ENCODE assay signal across 11 cellular contexts in the genomic region with DNA sequence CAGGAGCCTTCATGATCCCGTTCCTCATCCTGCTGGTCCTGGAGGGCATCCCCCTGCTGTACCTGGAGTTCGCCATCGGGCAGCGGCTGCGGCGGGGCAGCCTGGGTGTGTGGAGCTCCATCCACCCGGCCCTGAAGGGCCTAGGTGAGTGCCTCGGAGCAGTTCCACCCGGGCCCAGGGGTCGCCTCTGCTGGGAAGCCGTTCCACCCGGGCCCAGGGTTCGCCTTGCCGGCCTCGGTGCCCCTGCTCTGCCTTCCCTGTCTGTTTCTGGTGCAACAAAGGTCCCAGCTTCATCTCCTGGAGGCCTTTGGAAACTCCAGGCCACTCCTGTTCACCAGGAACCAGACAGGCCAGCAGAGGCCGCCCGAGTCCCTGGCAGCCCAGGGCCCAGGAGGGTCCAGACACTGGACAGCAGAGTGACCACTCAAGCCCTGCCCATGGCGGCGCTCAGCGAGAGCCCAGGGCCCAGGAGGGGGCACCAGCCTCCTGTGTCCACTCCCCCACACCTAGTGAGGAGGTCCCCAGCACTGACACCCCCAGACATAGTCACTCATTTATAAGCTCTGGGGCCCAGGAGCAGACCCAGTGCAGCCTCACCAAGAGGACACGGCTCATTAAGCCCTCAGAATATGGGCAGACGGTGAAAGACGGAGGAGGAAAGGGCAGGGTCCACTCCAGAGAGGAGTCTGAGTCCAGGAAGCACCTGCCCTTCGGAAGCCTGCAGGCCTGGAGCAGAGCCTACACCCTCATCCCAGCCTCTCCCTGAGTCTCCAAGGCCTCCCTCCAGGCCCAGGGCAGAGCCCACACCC. TPM values are rescaled to one million over a fixed set of nuclear protein-coding genes. Genes with fewer than 3 reads are reported as not detected.
DNase-seq lines count a peak whose midpoint lies in the region; ATAC-seq and TF ChIP-seq lines count a peak whose summit lies in the region.
"Had no signal": no experiment of that assay in that cellular context is flagged by ENCODE, and none has a peak within 500 bp of the region (broad histone marks: within the 10 kb centered on the region; RNA-seq: fewer than 3 reads in every experiment).

No MANE protein-coding gene starts in this region.

- H3K9me3 ChIP-seq in heart right ventricle (no peaks in the 10 kb centered on the region), Panc1 (ENCODE audit: control insufficient read depth, insufficient read depth, low read depth, low read length) (no peaks in the 10 kb centered on the region), left ventricle myocardium inferior (replicated peaks) (no peaks in the 10 kb centered on the region)

- ATAC-seq in heart right ventricle (peak in 1 of 8 donors; percentile 25), Right ventricle myocardium inferior (no peak), Panc1 (peak; percentile 82), GM18861 (IDR thresholded peaks at IDR 0.05; ENCODE audit: unreplicated experiment) (no peak), GM21576 (IDR thresholded peaks at IDR 0.05; ENCODE audit: unreplicated experiment) (no peak), GM18909 (IDR thresholded peaks at IDR 0.05; ENCODE audit: poor library complexity, unreplicated experiment) (no peak)

- no peak overlapping the region for H3K4me3 ChIP-seq in heart right ventricle
- H3K4me3 ChIP-seq in Panc1 (ENCODE audit: low read depth in 2 of 2, low read length in 2 of 2), result no peak overlapping the region
- H3K4me3 ChIP-seq in left ventricle myocardium inferior, result no peak overlapping the region

- TF ChIP-seq CTCF in heart right ventricle (IDR thresholded peaks at IDR 0.05), result peak in 6 of 9 donors; percentile 9 to 39 (median 34)
- TF ChIP-seq CTCF in Panc1 (IDR thresholded peaks at IDR 0.05), result peak; percentile 93
- TF ChIP-seq CTCF in left ventricle myocardium inferior (IDR thresholded peaks at IDR 0.05; ENCODE audit: borderline replicate concordance), result peak; percentile 36

- POLR2A ChIA-PET in Panc1 (lab: Charles Lee), result no interaction called here

- H3K4me1 ChIP-seq in heart right ventricle (no peaks in the 10 kb centered on the region), Panc1 (ENCODE audit: control insufficient read depth, insufficient read depth, low read length) (no peaks in the 10 kb centered on the region; the same call in none of the 2 replicates), left ventricle myocardium inferior (peaks cover 7% of the 10 kb centered on the region)

- no TSS peak for BruUV-seq in Panc1 (replicated peaks; lab: Mats Ljungman, UMichigan)

- no peaks in the 10 kb centered on the region for H3K36me3 ChIP-seq in heart right ventricle
- H3K36me3 ChIP-seq in Panc1 (ENCODE audit: control insufficient read depth, insufficient read depth, low read length), result no peaks in the 10 kb centered on the region
- H3K36me3 ChIP-seq in left ventricle myocardium inferior, result no peaks in the 10 kb centered on the region

- WGBS in heart right ventricle, 2 donors, result 72 to 75% methylated on average over 24 of the region's 24 CpGs

- DNase-seq in heart right ventricle (peak in 1 of 2 donors; percentile 12), Right ventricle myocardium inferior (ENCODE audit: missing footprints) (no peak), Panc1 (ENCODE audit: low read depth, low spot score) (no peak), left ventricle myocardium inferior (no peak), HuH-7.5 (ENCODE audit: low spot score) (no peak)
- DNase-seq: NCI-H1436 treated with DMSO at 0.1 percent for 48 hours; stimulated activated CD4-positive, alpha-beta T cell treated with anti-CD3 and anti-CD28 coated beads, Interleukin-4, amount 100 ng/mL, for 24 hours had no signal

- intact Hi-C loops in heart right ventricle (cut with DNase I), result no loop called here
- intact Hi-C loops in Right ventricle myocardium inferior (cut with DNase I), result no loop called here
- intact Hi-C loops in Panc1 (cut with micrococcal nuclease; ENCODE audit: unreplicated experiment), result no loop called here
- intact Hi-C loops in left ventricle myocardium inferior (cut with micrococcal nuclease), result no loop called here

- peaks cover 0 to 57% (median 5%) of the 10 kb centered on the region in 7 donors for H3K27me3 ChIP-seq in heart right ventricle
- H3K27me3 ChIP-seq in Panc1 (ENCODE audit: control insufficient read depth, insufficient read depth, low read length), result no peaks in the 10 kb centered on the region
- H3K27me3 ChIP-seq in left ventricle myocardium inferior (ENCODE audit: low read depth), result peaks cover 70% of the 10 kb centered on the region

- in situ Hi-C loops in Panc1 (cut with HindIII; ENCODE audit: low pct_unique_long_range_greater_than_20kb, low sequenced_read_pairs), result no loop called here

- CTCF ChIA-PET in Panc1 (lab: Charles Lee), result interaction anchor here (0.6 to 1.4 kb wide), 3 partner anchors 8 to 436 kb away, joined by 3 to 6 read pairs (median 3); no protein-coding TSS in a partner anchor

- H3K27ac ChIP-seq in heart right ventricle (no peak overlapping the region), Panc1 (ENCODE audit: low read length) (no peak overlapping the region), left ventricle myocardium inferior (replicated peaks) (no peak overlapping the region)

RNA-seq across cellular contexts. Expression of a gene that starts 7.6 kb away (rescaled TPM):
- total RNA-seq in heart right ventricle, result under 1 TPM in 1 of 10 donors, not detected in 9; 0.11 TPM
- not detected for polyA plus RNA-seq in heart right ventricle
- total RNA-seq in Right ventricle myocardium inferior, result not detected
- total RNA-seq in Panc1 (2021; ENCODE audit: unreplicated experiment), result 0.23 TPM
- 0.44 TPM for polyA plus RNA-seq in Panc1 (2012; ENCODE audit: insufficient read length)
- total RNA-seq in left ventricle myocardium inferior, result not detected
- total RNA-seq: activated T-helper 1 cell treated with anti-CD3 and anti-CD28 coated beads, Interleukin-12 subunit alpha, Interleukin-12 subunit beta, Interleukin-2, Interleukin-4 antibody, amounts not matched to agents 30 ng/mL and 10 ng/mL and 1 ng/mL, durations not matched to agents 14 hours and 24 hours and 36 hours had no signal

RNA-seq across cellular contexts. Expression of a gene that starts 16.2 kb away (rescaled TPM):
- total RNA-seq in heart right ventricle, result not detected
- polyA plus RNA-seq in heart right ventricle, result not detected
- not detected for total RNA-seq in Right ventricle myocardium inferior
- not detected for total RNA-seq in Panc1 (2021; ENCODE audit: unreplicated experiment)
- not detected for polyA plus RNA-seq in Panc1 (2012; ENCODE audit: insufficient read length)
- not detected for total RNA-seq in left ventricle myocardium inferior
- total RNA-seq: activated T-helper 1 cell treated with anti-CD3 and anti-CD28 coated beads, Interleukin-12 subunit alpha, Interleukin-12 subunit beta, Interleukin-2, Interleukin-4 antibody, amounts not matched to agents 30 ng/mL and 10 ng/mL and 1 ng/mL, durations not matched to agents 14 hours and 24 hours and 36 hours had no signal

Comparison
In these comparisons a context has a peak if more than half of its experiments do, and no peak if none do; other contexts are left out.
1. CTCF ChIP-seq: peak in every context shown above with its lines; median percentile 93 in Panc1; 36 in left ventricle myocardium inferior; 34 in heart right ventricle.